In genomic region chr9:83656952-83657351, GRCh38 we compare ENCODE assay signal across 12 cellular contexts.
"Had no signal": no experiment of that assay in that cellular context is flagged by ENCODE, and none has a peak within 500 bp of the region (broad histone marks: within the 10 kb centered on the region; RNA-seq: fewer than 3 reads in every experiment).

No MANE protein-coding gene starts in this region.

- H3K4me3 ChIP-seq: breast epithelium, esophagus muscularis mucosa, lower lobe of right lung, neural progenitor cell, ovary, tibial artery, uterus had no signal

- H3K4me2 ChIP-seq: neural progenitor cell had no signal

- H2AFZ ChIP-seq: neural progenitor cell had no signal

- H3K27me3 ChIP-seq: breast epithelium, esophagus muscularis mucosa, neural progenitor cell, ovary, tibial artery, uterus had no signal

- H3K27ac ChIP-seq: breast epithelium, esophagus muscularis mucosa, lower lobe of right lung, neural progenitor cell, ovary, tibial artery, uterus had no signal

- ATAC-seq: activated CD8-positive, alpha-beta T cell treated with anti-CD3 and anti-CD28 coated beads for 36 hours; lower lobe of right lung had no signal

- H3K9ac ChIP-seq: neural progenitor cell had no signal

- H3K36me3 ChIP-seq: ovary, uterus had no signal

- H3K9me3 ChIP-seq: breast epithelium, esophagus muscularis mucosa, lower lobe of right lung, ovary, tibial artery, uterus had no signal

- H3K4me1 ChIP-seq: breast epithelium, esophagus muscularis mucosa, lower lobe of right lung, neural progenitor cell, tibial artery, uterus had no signal

- DNase-seq: activated CD8-positive, alpha-beta memory T cell treated with anti-CD3 and anti-CD28 coated beads, Interleukin-2, amount 50 U/mL, for 4 hours; activated CD8-positive, alpha-beta T cell treated with anti-CD3 and anti-CD28 coated beads for 36 hours; activated T-cell treated with anti-CD3 and anti-CD28 coated beads, Interleukin-2, amount 50 U/mL, for 72 hours; aorta; lower lobe of right lung; ovary; stimulated activated CD4-positive, alpha-beta T cell treated with anti-CD3 and anti-CD28 coated beads, Interleukin-4, amount 100 ng/mL, for 24 hours; tibial artery; uterus had no signal
